Comparison of ENCODE assay signal across 14 cellular contexts in the genomic region with DNA sequence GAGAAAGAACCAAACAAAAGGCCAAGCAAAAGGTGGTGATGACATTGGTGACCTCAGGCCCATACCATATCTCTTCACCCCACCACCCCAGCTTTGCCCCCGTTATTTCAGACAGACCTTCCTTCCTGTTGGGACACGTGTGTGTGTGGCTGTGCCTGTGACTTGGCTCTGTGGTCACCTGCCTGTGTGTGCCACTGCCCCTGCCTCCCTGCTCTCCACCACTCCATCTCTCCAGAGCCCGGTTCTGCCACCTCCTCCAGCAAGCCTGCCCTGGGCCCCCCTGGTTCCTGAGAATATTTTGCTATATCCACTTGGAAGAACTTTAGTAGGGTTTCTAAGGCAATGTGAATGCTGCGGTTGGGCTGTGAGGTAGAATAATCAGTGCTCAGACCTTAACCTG. TPM values are rescaled to one million over a fixed set of nuclear protein-coding genes. Genes with fewer than 3 reads are reported as not detected.
DNase-seq lines count a peak whose midpoint lies in the region; ATAC-seq and TF ChIP-seq lines count a peak whose summit lies in the region.
"Had no signal": no experiment of that assay in that cellular context is flagged by ENCODE, and none has a peak within 500 bp of the region (broad histone marks: within the 10 kb centered on the region; RNA-seq: fewer than 3 reads in every experiment).

No MANE protein-coding gene starts in this region.

- H4K20me1 ChIP-seq in KMS-11 (ENCODE audit: insufficient read depth) (no peaks in the 10 kb centered on the region), PC-9 (ENCODE audit: insufficient read depth) (no peaks in the 10 kb centered on the region)

- no TSS peak for BruUV-seq in PC-9 (replicated peaks; lab: Mats Ljungman, UMichigan)

- H3K9me3 ChIP-seq in PC-9 (ENCODE audit: insufficient read depth, low read depth) (no peaks in the 10 kb centered on the region), upper lobe of right lung (no peaks in the 10 kb centered on the region)
- H3K9me3 ChIP-seq: HAP-1 had no signal

- H3K4me1 ChIP-seq in KMS-11 (ENCODE audit: low read depth, poor library complexity, severe bottlenecking) (peaks cover 20% of the 10 kb centered on the region), PC-9 (replicated peaks; ENCODE audit: insufficient read depth) (peaks cover 22% of the 10 kb centered on the region), upper lobe of right lung (peaks cover 3% of the 10 kb centered on the region)
- H3K4me1 ChIP-seq: HAP-1 had no signal

- H3K27me3 ChIP-seq in KMS-11 (ENCODE audit: insufficient read depth, low read depth) (no peaks in the 10 kb centered on the region), PC-9 (ENCODE audit: insufficient read depth, low read depth) (no peaks in the 10 kb centered on the region), upper lobe of right lung (no peaks in the 10 kb centered on the region)

- H2AFZ ChIP-seq in KMS-11 (ENCODE audit: low read depth) (no peak overlapping the region), PC-9 (no peak overlapping the region)

- H3K4me2 ChIP-seq in KMS-11 (0 out of 2 replicates have a peak overlapping the region, but pooled peaks have one; percentile 72), PC-9 (peak overlapping the region; percentile 54; the same call in 1 of the 2 replicates)

- H3F3A ChIP-seq in PC-9 (ENCODE audit: insufficient read depth, low read depth): peaks cover 16% of the 10 kb centered on the region; the same call in 1 of the 2 replicates

- CTCF ChIA-PET in PC-9 (lab: Charles Lee): no interaction called here

- H3K27ac ChIP-seq in KMS-11 (no peak overlapping the region), PC-9 (no peak overlapping the region), upper lobe of right lung (no peak overlapping the region)

- H3K9me2 ChIP-seq in PC-9 (ENCODE audit: insufficient read depth): no peaks in the 10 kb centered on the region

- intact Hi-C loops in PC-9 (cut with micrococcal nuclease; ENCODE audit: unreplicated experiment): no loop called here
- intact Hi-C loops in sciatic nerve (cut with DNase I): no loop called here
- intact Hi-C loops in head of caudate nucleus (cut with DNase I): no loop called here
- intact Hi-C loops in upper lobe of right lung (cut with DNase I): no loop called here

- no peak overlapping the region for H3K4me3 ChIP-seq in KMS-11 (IDR thresholded peaks at IDR 0.05; ENCODE audit: insufficient read depth, low read depth, low read length)
- H3K4me3 ChIP-seq in PC-9: no peak overlapping the region
- no peak overlapping the region for H3K4me3 ChIP-seq in upper lobe of right lung
- H3K4me3 ChIP-seq: HAP-1 had no signal

- TF ChIP-seq CTCF in KMS-11 (conservative IDR thresholded peaks at IDR 0.05; ENCODE audit: low read depth, low read length) (no peak), PC-9 (conservative IDR thresholded peaks at IDR 0.05) (no peak), upper lobe of right lung (IDR thresholded peaks at IDR 0.05) (no peak)

- DNase-seq in PC-9 (no peak), sciatic nerve (ENCODE audit: low spot score) (peak; percentile 15), DMS 273 treated with DMSO at 0.1 percent for 48 hours (lab: John Stamatoyannopoulos, UW) (no peak), head of caudate nucleus (no peak), upper lobe of right lung (no peak)
- DNase-seq: C1 segment of cervical spinal cord; CD4-positive, alpha-beta memory T cell; COR-L47; DMS153; DND-41; GOT3; HFFc6 had no signal

- H3K36me3 ChIP-seq in KMS-11 (ENCODE audit: insufficient read depth) (no peaks in the 10 kb centered on the region), PC-9 (ENCODE audit: low read depth) (no peaks in the 10 kb centered on the region), upper lobe of right lung (no peaks in the 10 kb centered on the region)
- H3K36me3 ChIP-seq: HAP-1 had no signal

- H3K79me2 ChIP-seq in KMS-11 (ENCODE audit: insufficient read depth, low read depth): no peaks in the 10 kb centered on the region
- no peaks in the 10 kb centered on the region for H3K79me2 ChIP-seq in PC-9 (ENCODE audit: low read depth)

- POLR2A ChIA-PET in PC-9 (lab: Charles Lee; ENCODE audit: unreplicated experiment): no interaction called here

- no peak overlapping the region for H3K9ac ChIP-seq in KMS-11

- ATAC-seq in sciatic nerve (no peak), upper lobe of right lung (no peak)

RNA-seq across cellular contexts. Expression of a gene that starts 28.7 kb away (rescaled TPM):
- 51.3 and 72.4 TPM in 2 replicates for total RNA-seq in PC-9 (2021)
- 90.1 TPM for total RNA-seq in sciatic nerve
- 58.8 TPM for total RNA-seq in upper lobe of right lung
